Comparison of ENCODE assay signal across 8 cellular contexts in the genomic region with DNA sequence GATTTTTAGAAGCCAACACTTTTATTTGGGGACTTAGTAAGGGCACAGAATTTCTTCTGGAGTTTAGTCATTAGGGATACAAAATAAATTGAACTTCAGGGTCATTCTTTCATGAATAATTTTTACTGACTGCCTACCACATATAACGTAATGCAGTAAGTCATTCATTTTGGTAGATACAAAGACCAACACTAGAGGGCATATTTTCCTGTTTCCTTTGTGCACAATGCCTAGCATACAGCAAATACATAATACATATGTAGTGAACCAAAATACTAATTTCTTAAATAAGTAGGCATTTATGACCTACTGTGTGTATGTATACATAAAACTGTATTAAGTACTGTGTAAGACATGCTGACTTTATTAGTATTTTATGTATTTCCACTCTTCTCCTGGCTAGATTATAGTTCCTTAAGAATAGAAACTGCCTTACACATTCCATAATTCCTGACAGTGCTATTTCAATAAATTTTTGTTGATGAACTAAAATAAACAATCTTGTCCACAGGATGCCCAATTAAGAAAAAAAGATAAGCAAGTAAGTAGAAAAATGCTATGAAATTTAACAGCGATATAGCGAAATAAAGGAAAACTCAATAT. TPM values are rescaled to one million over a fixed set of nuclear protein-coding genes. Genes with fewer than 3 reads are reported as not detected.
DNase-seq lines count a peak whose midpoint lies in the region; ATAC-seq and TF ChIP-seq lines count a peak whose summit lies in the region.

No MANE protein-coding gene starts in this region.

- no peaks in the 10 kb centered on the region for H3K9me3 ChIP-seq in adrenal gland (replicated peaks in 1 of 3)

- TF ChIP-seq POLR2A in adrenal gland (IDR thresholded peaks at IDR 0.05) = no peak

- peak; percentile 78 for ATAC-seq in activated CD8-positive, alpha-beta memory T cell treated with anti-CD3 and anti-CD28 coated beads, Interleukin-2, amount 10 ng/mL, durations not matched to agents 7 days and 5 days

- H3K27me3 Mint-ChIP-seq in activated CD8-positive, alpha-beta memory T cell treated with anti-CD3 and anti-CD28 coated beads, Interleukin-2, amount 10 ng/mL, durations not matched to agents 7 days and 5 days = no peaks in the 10 kb centered on the region
- no peaks in the 10 kb centered on the region; the same call in 1 of the 2 replicates for H3K27me3 Mint-ChIP-seq in HFFc6 (ENCODE audit: insufficient read depth)
- H3K27me3 Mint-ChIP-seq in type B pancreatic cell = no peaks in the 10 kb centered on the region

- H3K4me3 ChIP-seq in adrenal gland = no peak overlapping the region

- H3K36me3 ChIP-seq in adrenal gland (replicated peaks in 1 of 2) = no peaks in the 10 kb centered on the region

- WGBS in adrenal gland, 4 donors = 62 to 71% (median 65%) methylated on average over 3 of the region's 3 CpGs

- TF ChIP-seq CTCF in HFFc6 (IDR thresholded peaks at IDR 0.05) (peak; percentile 89), adrenal gland (IDR thresholded peaks at IDR 0.05) (peak; percentile 33 to 61 (median 50)), type B pancreatic cell (conservative IDR thresholded peaks at IDR 0.05) (peak; percentile 78)

- CTCF ChIA-PET in activated CD8-positive, alpha-beta memory T cell treated with anti-CD3 and anti-CD28 coated beads, Interleukin-2, amount 10 ng/mL, durations not matched to agents 7 days and 5 days (lab: Charles Lee) = interaction anchor here (0.7 to 1.0 kb wide), 3 partner anchors 41 to 300 kb away, joined by 3 to 4 read pairs (median 3); no protein-coding TSS in a partner anchor

- DNase-seq in activated CD8-positive, alpha-beta memory T cell treated with anti-CD3 and anti-CD28 coated beads, Interleukin-2, amount 10 ng/mL, durations not matched to agents 7 days and 5 days = no peak
- DNase-seq in activated CD8-positive, alpha-beta memory T cell treated with anti-CD3 and anti-CD28 coated beads, Interleukin-2, amount 50 U/mL, for 48 hours = no peak
- DNase-seq in HFFc6 (peak; percentile 62), NCI-H2029 treated with DMSO at 0.1 percent for 48 hours (lab: John Stamatoyannopoulos, UW) (peak; percentile 73), adrenal gland (no peak), iPS DF 4.7 (ENCODE audit: extremely low read depth, low spot score) (peak; percentile 11), type B pancreatic cell (ENCODE audit: extremely low spot score, unreplicated experiment) (no peak)
- DNase-seq in activated CD4-positive, CD25-positive, alpha-beta regulatory T cell (lab: John Stamatoyannopoulos, UW) = no peak

- H3K4me3 Mint-ChIP-seq in activated CD8-positive, alpha-beta memory T cell treated with anti-CD3 and anti-CD28 coated beads, Interleukin-2, amount 10 ng/mL, durations not matched to agents 7 days and 5 days = no peak overlapping the region
- no peak overlapping the region for H3K4me3 Mint-ChIP-seq in HFFc6
- H3K4me3 Mint-ChIP-seq in type B pancreatic cell = no peak overlapping the region

- H3K4me1 ChIP-seq in adrenal gland (replicated peaks in 1 of 2) = peaks cover 0 to 55% of the 10 kb centered on the region in 2 donors

- H3K27ac ChIP-seq in adrenal gland = no peak overlapping the region

- peaks cover 2% of the 10 kb centered on the region for H3K9me3 Mint-ChIP-seq in activated CD8-positive, alpha-beta memory T cell treated with anti-CD3 and anti-CD28 coated beads, Interleukin-2, amount 10 ng/mL, durations not matched to agents 7 days and 5 days (ENCODE audit: low read depth)
- no peaks in the 10 kb centered on the region for H3K9me3 Mint-ChIP-seq in HFFc6
- H3K9me3 Mint-ChIP-seq in type B pancreatic cell = no peaks in the 10 kb centered on the region

- no peaks in the 10 kb centered on the region for H3K27me3 ChIP-seq in adrenal gland

- peaks cover 26% of the 10 kb centered on the region for H3K4me1 Mint-ChIP-seq in activated CD8-positive, alpha-beta memory T cell treated with anti-CD3 and anti-CD28 coated beads, Interleukin-2, amount 10 ng/mL, durations not matched to agents 7 days and 5 days
- H3K4me1 Mint-ChIP-seq in HFFc6 (ENCODE audit: low read depth) (peaks cover 96% of the 10 kb centered on the region), type B pancreatic cell (ENCODE audit: unreplicated experiment) (peaks cover 40% of the 10 kb centered on the region)

- H3K36me3 Mint-ChIP-seq in activated CD8-positive, alpha-beta memory T cell treated with anti-CD3 and anti-CD28 coated beads, Interleukin-2, amount 10 ng/mL, durations not matched to agents 7 days and 5 days = peaks cover 13% of the 10 kb centered on the region
- peaks cover 16% of the 10 kb centered on the region for H3K36me3 Mint-ChIP-seq in HFFc6 (ENCODE audit: low read depth)
- H3K36me3 Mint-ChIP-seq in type B pancreatic cell = peaks cover 12% of the 10 kb centered on the region

- no peak overlapping the region for H3K27ac Mint-ChIP-seq in activated CD8-positive, alpha-beta memory T cell treated with anti-CD3 and anti-CD28 coated beads, Interleukin-2, amount 10 ng/mL, durations not matched to agents 7 days and 5 days
- H3K27ac Mint-ChIP-seq in HFFc6 = peak overlapping the region; percentile 37; the same call in 1 of the 2 replicates
- H3K27ac Mint-ChIP-seq in type B pancreatic cell = peak overlapping the region; percentile 36

- intact Hi-C loops in adrenal gland (cut with DNase I) = loop anchor here in 1 of 2 donors (5.0 kb wide), 1 partner anchor 45 kb away; no protein-coding TSS in a partner anchor

RNA-seq across cellular contexts. Expression of gene PPP1R12A, which starts 47.9 kb away (rescaled TPM):
- total RNA-seq in activated CD8-positive, alpha-beta memory T cell treated with anti-CD3 and anti-CD28 coated beads, Interleukin-2, amount 10 ng/mL, durations not matched to agents 7 days and 5 days = 100 to 1,000 TPM; 104 to 108 TPM
- 100 to 1,000 TPM; 104 to 122 (median 113) TPM for total RNA-seq in HFFc6 (2021; fragmentation: NEBNext Ultra II Directional; extraction: Animal tissue kit (Norgen Biotek cat#: 25700))
- total RNA-seq in adrenal gland (10 to 100 TPM; 26.6 to 81.2 (median 50.0) TPM), type B pancreatic cell (ENCODE audit: low replicate concordance) (67.0 and 78.2 TPM in 2 replicates)
- 10 to 100 TPM; 17.0 to 58.7 (median 27.9) TPM for polyA plus RNA-seq in adrenal gland

Comparison
In these comparisons a context has a peak if more than half of its experiments do, and no peak if none do; other contexts are left out.
1. DNase-seq: peak in HFFc6 (single experiment), NCI-H2029 treated with DMSO at 0.1 percent for 48 hours (single experiment) and iPS DF 4.7 (single experiment); none in activated CD8-positive, alpha-beta memory T cell treated with anti-CD3 and anti-CD28 coated beads, Interleukin-2, amount 10 ng/mL, durations not matched to agents 7 days and 5 days (single experiment), activated CD8-positive, alpha-beta memory T cell treated with anti-CD3 and anti-CD28 coated beads, Interleukin-2, amount 50 U/mL, for 48 hours (single experiment), adrenal gland (0 of 7), type B pancreatic cell (single experiment) and activated CD4-positive, CD25-positive, alpha-beta regulatory T cell (0 of 4).
2. Peak in every context shown above with its lines, with median percentiles within 50 percentile points of each other: CTCF ChIP-seq.